12 cellular contexts compared by ENCODE assay signal in the genomic region with DNA sequence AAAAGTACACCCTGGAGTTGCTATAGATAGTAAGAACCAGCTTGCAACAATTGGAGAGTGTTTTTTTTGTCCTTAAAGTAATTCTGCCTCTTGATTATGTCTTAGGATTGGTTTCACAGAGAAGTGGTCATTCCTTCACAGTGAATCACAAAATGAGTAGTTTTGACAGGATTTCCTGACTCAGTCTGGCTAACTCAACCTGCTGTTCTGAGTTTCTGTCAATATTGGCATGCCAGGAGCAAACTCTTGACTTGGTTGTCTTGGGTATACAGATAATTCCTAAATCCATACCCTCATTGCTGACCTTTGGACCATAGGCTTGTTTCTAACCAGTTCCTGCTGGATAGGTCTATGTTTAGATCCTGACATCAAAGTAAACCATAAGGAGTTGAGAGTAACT. TPM values are rescaled to one million over a fixed set of nuclear protein-coding genes. Genes with fewer than 3 reads are reported as not detected.
DNase-seq lines count a peak whose midpoint lies in the region; ATAC-seq, FAIRE-seq and TF ChIP-seq lines count a peak whose summit lies in the region.
"Had no signal": no experiment of that assay in that cellular context is flagged by ENCODE, and none has a peak within 500 bp of the region (broad histone marks: within the 10 kb centered on the region; RNA-seq: fewer than 3 reads in every experiment).

No MANE protein-coding gene starts in this region.

- no peak for TF ChIP-seq CTCF in RWPE1 (conservative IDR thresholded peaks at IDR 0.05; ENCODE audit: low read depth)
- no peak for TF ChIP-seq CTCF in fibroblast of mammary gland (conservative IDR thresholded peaks at IDR 0.05; ENCODE audit: control insufficient read depth, insufficient read depth, low read depth, low read length)
- no peak for TF ChIP-seq CTCF in gastrocnemius medialis (IDR thresholded peaks at IDR 0.05 in 4 of 5, conservative IDR thresholded peaks at IDR 0.05 in 1 of 5)
- TF ChIP-seq CTCF in A673 (conservative IDR thresholded peaks at IDR 0.05; ENCODE audit: low read depth, low read length), result no peak

- H3K4me1 Mint-ChIP-seq in stimulated activated effector memory CD8-positive, alpha-beta T cell treated with anti-CD3 and anti-CD28 coated beads, Interleukin-12 subunit alpha, Interleukin-12 subunit beta, amount 100 ng/mL, for 72 hours, result no peaks in the 10 kb centered on the region

- no peaks in the 10 kb centered on the region for H3K9me3 Mint-ChIP-seq in stimulated activated effector memory CD8-positive, alpha-beta T cell treated with anti-CD3 and anti-CD28 coated beads, Interleukin-12 subunit alpha, Interleukin-12 subunit beta, amount 100 ng/mL, for 72 hours

- CTCF ChIA-PET in RWPE1 (lab: Yijun Ruan, JAX) (no interaction called here), A673 (lab: Charles Lee) (no interaction called here)

- H3K36me3 ChIP-seq in gastrocnemius medialis, result no peaks in the 10 kb centered on the region
- H3K36me3 ChIP-seq in A673 (ENCODE audit: insufficient read depth, low read length, poor library complexity, severe bottlenecking), result no peaks in the 10 kb centered on the region
- H3K36me3 ChIP-seq: adrenal gland had no signal

- ATAC-seq in gastrocnemius medialis (no peak), GM21619 (IDR thresholded peaks at IDR 0.05; ENCODE audit: unreplicated experiment) (no peak)
- no peak for ATAC-seq in stimulated activated effector memory CD8-positive, alpha-beta T cell treated with anti-CD3 and anti-CD28 coated beads, Interleukin-12 subunit alpha, Interleukin-12 subunit beta, amount 100 ng/mL, for 72 hours

- peaks cover 64 to 88% of the 10 kb centered on the region in 2 donors for H3K4me1 ChIP-seq in gastrocnemius medialis
- H3K4me1 ChIP-seq in A673 (ENCODE audit: insufficient read depth, low read length, poor library complexity, severe bottlenecking), result no peaks in the 10 kb centered on the region

- TF ChIP-seq POLR2A in gastrocnemius medialis (IDR thresholded peaks at IDR 0.05), result no peak

- peak; percentile 65 for DNase-seq in RWPE1 (ENCODE audit: low spot score)
- DNase-seq in fibroblast of mammary gland (ENCODE audit: low read depth), result peak; percentile 88
- DNase-seq in gastrocnemius medialis, result no peak
- no peak for DNase-seq in stimulated activated effector memory CD8-positive, alpha-beta T cell treated with anti-CD3 and anti-CD28 coated beads, Interleukin-12 subunit alpha, Interleukin-12 subunit beta, amount 100 ng/mL, for 72 hours (ENCODE audit: low spot score in 2 of 2)
- no peak for DNase-seq in A673 (ENCODE audit: low spot score)
- no peak for DNase-seq in NCI-H446 treated with DMSO at 0.1 percent for 48 hours (lab: John Stamatoyannopoulos, UW)
- DNase-seq: activated CD4-positive, alpha-beta T cell treated with anti-CD3 and anti-CD28 coated beads, Interleukin-2, amount 50 U/mL, for 1 hour; DMS79 treated with DMSO at 0.1 percent for 48 hours; nucleus accumbens had no signal

- in situ Hi-C loops in gastrocnemius medialis (cut with MboI; ENCODE audit: low sequenced_read_pairs in 4 of 4), result loop anchor here in 1 of 4 donors (25.0 kb wide), 1 partner anchor 244 kb away; no protein-coding TSS in a partner anchor

- H3K27ac Mint-ChIP-seq in stimulated activated effector memory CD8-positive, alpha-beta T cell treated with anti-CD3 and anti-CD28 coated beads, Interleukin-12 subunit alpha, Interleukin-12 subunit beta, amount 100 ng/mL, for 72 hours, result no peak overlapping the region

- BruUV-seq in A673 (replicated peaks; lab: Mats Ljungman, UMichigan), result no TSS peak

- H3K27ac ChIP-seq in RWPE1 (peak overlapping the region; percentile 92; the same call in 1 of the 2 replicates), gastrocnemius medialis (peak overlapping the region; percentile 48 to 70 (median 56)), A673 (ENCODE audit: low read depth, low read length, poor library complexity, severe bottlenecking) (no peak overlapping the region)
- H3K27ac ChIP-seq: adrenal gland had no signal

- POLR2A ChIA-PET in RWPE1 (lab: Yijun Ruan, JAX; ENCODE audit: low non-redundant PET), result interaction anchor here (0.6 kb wide), 1 partner anchor 10 kb away, joined by 3 read pairs; no protein-coding TSS in a partner anchor
- POLR2A ChIA-PET in A673 (lab: Charles Lee; ENCODE audit: low non-redundant PET), result no interaction called here

- peak; percentile 21 for FAIRE-seq in G401.6 (lab: Jason Lieb, UNC)

- no peaks in the 10 kb centered on the region for H3K36me3 Mint-ChIP-seq in stimulated activated effector memory CD8-positive, alpha-beta T cell treated with anti-CD3 and anti-CD28 coated beads, Interleukin-12 subunit alpha, Interleukin-12 subunit beta, amount 100 ng/mL, for 72 hours

- intact Hi-C loops in gastrocnemius medialis (cut with DNase I; ENCODE audit: low total_unique reads), result no loop called here
- intact Hi-C loops in A673 (cut with micrococcal nuclease; ENCODE audit: unreplicated experiment), result no loop called here

- no peak overlapping the region for H3K4me3 Mint-ChIP-seq in stimulated activated effector memory CD8-positive, alpha-beta T cell treated with anti-CD3 and anti-CD28 coated beads, Interleukin-12 subunit alpha, Interleukin-12 subunit beta, amount 100 ng/mL, for 72 hours

- H3K27me3 ChIP-seq in gastrocnemius medialis (no peaks in the 10 kb centered on the region), A673 (replicated peaks; ENCODE audit: insufficient read depth, low read depth, low read length, poor library complexity) (no peaks in the 10 kb centered on the region)
- H3K27me3 ChIP-seq: adrenal gland had no signal

- no peak overlapping the region for H3K4me3 ChIP-seq in fibroblast of mammary gland (ENCODE audit: control insufficient read depth, low read depth, low read length)
- H3K4me3 ChIP-seq in gastrocnemius medialis, result no peak overlapping the region
- H3K4me3 ChIP-seq in A673 (ENCODE audit: low read depth, low read length, poor library complexity, severe bottlenecking), result no peak overlapping the region
- H3K4me3 ChIP-seq: adrenal gland had no signal

- no peaks in the 10 kb centered on the region for H3K9me3 ChIP-seq in gastrocnemius medialis
- no peaks in the 10 kb centered on the region for H3K9me3 ChIP-seq in A673 (ENCODE audit: low read depth, low read length, poor library complexity, severe bottlenecking)
- H3K9me3 ChIP-seq: adrenal gland had no signal

RNA-seq across cellular contexts. Expression of a gene that starts 9.4 kb away (rescaled TPM):
- 100 to 1,000 TPM in 2 of 4 donors, 10 to 100 TPM in 2; 34.7 to 143 (median 78.3) TPM for total RNA-seq in gastrocnemius medialis
- 0.13 and 0.31 TPM in 2 replicates for total RNA-seq in A673 (2021)

Comparison
In these comparisons a context has a peak if more than half of its experiments do, and no peak if none do; other contexts are left out.
1. DNase-seq: peak in RWPE1 (single experiment) and fibroblast of mammary gland (single experiment); none in gastrocnemius medialis (0 of 2), stimulated activated effector memory CD8-positive, alpha-beta T cell treated with anti-CD3 and anti-CD28 coated beads, Interleukin-12 subunit alpha, Interleukin-12 subunit beta, amount 100 ng/mL, for 72 hours (0 of 2), A673 (single experiment) and NCI-H446 treated with DMSO at 0.1 percent for 48 hours (single experiment).
2. RNA of a gene that starts 9.4 kb away (total RNA-seq): 34.7 to 143 TPM in gastrocnemius medialis; 0.13 to 0.31 TPM in A673; every median in the first group is over 10 times any median in the second.